ENCODE assay signal across 1 cellular context in the genomic region with DNA sequence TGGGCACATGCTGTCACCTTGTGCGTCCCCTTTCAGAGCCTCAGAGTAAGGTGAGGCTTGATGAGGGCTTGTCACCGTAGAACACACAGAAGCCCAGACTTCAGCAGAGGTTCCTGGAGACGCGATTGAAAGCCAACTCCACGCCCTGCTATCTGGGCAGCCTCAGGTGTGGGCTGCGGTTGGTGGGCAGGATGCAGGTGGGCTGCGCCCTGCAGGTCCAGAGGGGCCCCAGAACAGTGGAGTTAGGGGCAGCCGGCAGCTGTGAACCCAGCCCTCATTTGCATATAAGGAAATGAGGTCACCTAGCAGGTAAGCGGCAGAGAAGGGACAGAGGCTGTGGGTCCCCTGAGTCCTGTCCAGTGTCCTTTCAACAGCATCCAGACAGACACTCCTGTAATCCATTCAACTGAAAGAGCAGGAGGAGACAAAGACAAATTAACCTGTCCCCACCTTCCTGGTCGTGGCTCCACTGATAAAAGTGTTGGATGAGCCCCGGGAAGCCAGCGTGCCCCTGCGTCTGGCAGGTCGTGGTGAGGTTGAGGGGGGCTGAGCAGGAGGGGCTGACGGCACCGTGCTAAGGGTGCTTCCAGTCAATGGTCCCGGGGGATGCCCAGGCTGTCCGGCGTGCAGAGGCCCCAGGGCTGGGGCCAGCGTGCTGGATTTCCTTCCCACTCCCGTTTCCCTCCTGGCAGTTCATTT.
TF ChIP-seq lines count a peak whose summit lies in the region.

No MANE protein-coding gene starts in this region.

TF ChIP-seq in HCT116, 20 proteins besides CTCF, POLR2A, EP300 and RAD21 (continued from another document):
- TF ChIP-seq REST (IDR thresholded peaks at IDR 0.05; ENCODE audit: low read depth), result no peak
TF ChIP-seq in HCT116: peak in this region for 0.
